Comparison of ENCODE assay signal across 8 cellular contexts in genomic region chr10:119209050-119209735, GRCh38. TPM values are rescaled to one million over a fixed set of nuclear protein-coding genes. Genes with fewer than 3 reads are reported as not detected.
A peak's percentile ranks its signal among the peaks of the same experiment; 100 is the strongest.
DNase-seq lines count a peak whose midpoint lies in the region; ATAC-seq, FAIRE-seq and TF ChIP-seq lines count a peak whose summit lies in the region.

No MANE protein-coding gene starts in this region.

- no peak for TF ChIP-seq CTCF in activated B cell treated with CpG ODN at 0.5 μM for 24 hours (IDR thresholded peaks at IDR 0.05)
- peak; percentile 80 for TF ChIP-seq CTCF in kidney (IDR thresholded peaks at IDR 0.05; ENCODE audit: borderline replicate concordance, extremely low read depth, insufficient read depth)

- H3K9ac ChIP-seq in kidney (ENCODE audit: low read length in 2 of 2), result peak overlapping the region; percentile 1 to 83

- peak overlapping the region; percentile 87 for H3K27ac Mint-ChIP-seq in activated B cell treated with CpG ODN at 0.5 μM for 24 hours
- H3K27ac Mint-ChIP-seq in central memory CD8-positive, alpha-beta T cell (ENCODE audit: low read depth), result peak overlapping the region; percentile 88

- H3K9me3 Mint-ChIP-seq in activated B cell treated with CpG ODN at 0.5 μM for 24 hours, result no peaks in the 10 kb centered on the region
- no peaks in the 10 kb centered on the region for H3K9me3 Mint-ChIP-seq in central memory CD8-positive, alpha-beta T cell

- POLR2A ChIA-PET in activated B cell treated with CpG ODN at 0.5 μM for 24 hours (lab: Charles Lee), result interaction anchor here (0.6 to 5.6 kb wide), 16 partner anchors 11 to 663 kb away, joined by 3 to 134 read pairs (median 4); no protein-coding TSS in a partner anchor

- H3K9me3 ChIP-seq in kidney (ENCODE audit: control insufficient read depth in 1 of 2, low read length in 2 of 2), result no peaks in the 10 kb centered on the region

- peaks cover 15% of the 10 kb centered on the region for H3K36me3 Mint-ChIP-seq in activated B cell treated with CpG ODN at 0.5 μM for 24 hours (ENCODE audit: low read depth)
- peaks cover 6% of the 10 kb centered on the region for H3K36me3 Mint-ChIP-seq in central memory CD8-positive, alpha-beta T cell (ENCODE audit: insufficient read depth)

- peak; percentile 47 for DNase-seq in DMS114 treated with DMSO at 0.1 percent for 48 hours (lab: John Stamatoyannopoulos, UW; ENCODE audit: unreplicated experiment)
- DNase-seq in KG1 (lab: John Stamatoyannopoulos, UW), result peak; percentile 53
- DNase-seq in activated B cell treated with CpG ODN at 0.5 μM for 24 hours, result peak; percentile 39
- peak; percentile 29 to 34 for DNase-seq in central memory CD8-positive, alpha-beta T cell (ENCODE audit: low spot score in 2 of 2)
- peak; percentile 77 for DNase-seq in kidney
- DNase-seq in stimulated activated CD4-positive, alpha-beta T cell treated with anti-CD3 and anti-CD28 coated beads, Interleukin-15, amount 100 ng/mL, for 24 hours, result peak; percentile 70

- FAIRE-seq in kidney (lab: Jason Lieb, UNC), result no peak

- peak overlapping the region; percentile 81 to 92 for H3K27ac ChIP-seq in kidney (ENCODE audit: low read depth in 2 of 2, low read length in 2 of 2)

- peaks cover 0 to 13% of the 10 kb centered on the region in 2 donors for H3K4me1 ChIP-seq in kidney (ENCODE audit: control insufficient read depth in 1 of 2, insufficient read depth in 1 of 2, low read depth in 1 of 2, low read length in 2 of 2)

- ATAC-seq in activated B cell treated with CpG ODN at 0.5 μM for 24 hours (ENCODE audit: low read depth) (peak; percentile 20), GM19324 (IDR thresholded peaks at IDR 0.05; ENCODE audit: low FRiP score, unreplicated experiment) (no peak), GM19023 (IDR thresholded peaks at IDR 0.05; ENCODE audit: unreplicated experiment) (no peak)
- no peak for ATAC-seq in central memory CD8-positive, alpha-beta T cell (replicated peaks; ENCODE audit: extremely low read depth, poor library complexity, severe bottlenecking)

- H3K4me1 Mint-ChIP-seq in activated B cell treated with CpG ODN at 0.5 μM for 24 hours, result peaks cover 56% of the 10 kb centered on the region
- H3K4me1 Mint-ChIP-seq in central memory CD8-positive, alpha-beta T cell, result peaks cover 28% of the 10 kb centered on the region

- H3K4me3 Mint-ChIP-seq in activated B cell treated with CpG ODN at 0.5 μM for 24 hours, result peak overlapping the region; percentile 93
- peak overlapping the region; percentile 81 for H3K4me3 Mint-ChIP-seq in central memory CD8-positive, alpha-beta T cell

- intact Hi-C loops in activated B cell treated with CpG ODN at 0.5 μM for 24 hours (cut with micrococcal nuclease), result loop anchor here (1.0 kb wide), 2 partner anchors 62 to 97 kb away; no protein-coding TSS in a partner anchor
- intact Hi-C loops in kidney (cut with DNase I), result loop anchor here (10.0 kb wide), 1 partner anchor 236 kb away; no protein-coding TSS in a partner anchor

- no peaks in the 10 kb centered on the region for H3K36me3 ChIP-seq in kidney (ENCODE audit: control insufficient read depth in 1 of 2, insufficient read depth in 2 of 2, low read length in 2 of 2)

- no peaks in the 10 kb centered on the region for H3K27me3 Mint-ChIP-seq in activated B cell treated with CpG ODN at 0.5 μM for 24 hours
- no peaks in the 10 kb centered on the region for H3K27me3 Mint-ChIP-seq in central memory CD8-positive, alpha-beta T cell

- CTCF ChIA-PET in activated B cell treated with CpG ODN at 0.5 μM for 24 hours (lab: Charles Lee), result interaction anchor here (0.6 to 13.0 kb wide), 21 partner anchors 9 to 308 kb away, joined by 3 to 127 read pairs (median 4); no protein-coding TSS in a partner anchor

- peak overlapping the region; percentile 73 to 83 for H3K4me3 ChIP-seq in kidney (ENCODE audit: low read length in 2 of 2)

RNA-seq across cellular contexts. Expression of gene GRK5, which starts 1.8 kb away (rescaled TPM):
- total RNA-seq in activated B cell treated with CpG ODN at 0.5 μM for 24 hours, result 19.9 and 21.3 TPM in 2 replicates
- total RNA-seq in kidney, result 18.7 TPM
- 7.3 TPM for polyA plus RNA-seq in kidney (ENCODE audit: insufficient read depth, low read depth, low replicate concordance)

RNA-seq across cellular contexts. Expression of gene PRDX3, which starts 30.6 kb away (rescaled TPM):
- 62.8 and 63.7 TPM in 2 replicates for total RNA-seq in activated B cell treated with CpG ODN at 0.5 μM for 24 hours
- 118 TPM for total RNA-seq in kidney
- 294 TPM for polyA plus RNA-seq in kidney (ENCODE audit: insufficient read depth, low read depth, low replicate concordance)

RNA-seq across cellular contexts. Expression of gene SFXN4, which starts 43.7 kb away (rescaled TPM):
- total RNA-seq in activated B cell treated with CpG ODN at 0.5 μM for 24 hours (18.4 and 21.7 TPM in 2 replicates), kidney (21.9 TPM)
- 59.7 TPM for polyA plus RNA-seq in kidney (ENCODE audit: insufficient read depth, low read depth, low replicate concordance)
